Comparison of ENCODE assay signal across 16 cellular contexts in genomic region chrX:23752740-23753435, GRCh38. TPM values are rescaled to one million over a fixed set of nuclear protein-coding genes. Genes with fewer than 3 reads are reported as not detected.
A peak's percentile ranks its signal among the peaks of the same experiment; 100 is the strongest.
DNase-seq lines count a peak whose midpoint lies in the region; ATAC-seq and TF ChIP-seq lines count a peak whose summit lies in the region.
"Had no signal": no experiment of that assay in that cellular context is flagged by ENCODE, and none has a peak within 500 bp of the region (broad histone marks: within the 10 kb centered on the region; RNA-seq: fewer than 3 reads in every experiment).

No MANE protein-coding gene starts in this region.

- DNase-seq in GM03348 (ENCODE audit: low spot score) (peak; percentile 53), amniotic stem cell (lab: John Stamatoyannopoulos, UW) (peak; percentile 58), stromal cell of bone marrow (ENCODE audit: low read depth) (peak; percentile 58), right atrium auricular region (ENCODE audit: low spot score) (no peak), BE2C (no peak), COLO668 (lab: John Stamatoyannopoulos, UW; ENCODE audit: unreplicated experiment) (no peak), activated gamma-delta T cell treated with Interleukin-2 at 50 U/mL for 16 hours (no peak)
- DNase-seq: activated B cell treated with CpG ODN at 0.5 μM for 24 hours; activated T-cell treated with anti-CD3 and anti-CD28 coated beads, Interleukin-2, amount 50 U/mL, for 4 hours; central memory CD4-positive, alpha-beta T cell; NCI-H1436 treated with DMSO at 0.1 percent for 48 hours; NCI-H748 treated with DMSO at 0.1 percent for 48 hours; SJCRH30 had no signal

- TF ChIP-seq EP300 in gastroesophageal sphincter (IDR thresholded peaks at IDR 0.05): no peak

- no peaks in the 10 kb centered on the region for H3K4me1 ChIP-seq in gastroesophageal sphincter
- no peaks in the 10 kb centered on the region for H3K4me1 ChIP-seq in right atrium auricular region
- no peaks in the 10 kb centered on the region for H3K4me1 ChIP-seq in BE2C
- H3K4me1 ChIP-seq: SJCRH30 had no signal

- WGBS in gastroesophageal sphincter (ENCODE audit: low coverage in 1 of 2), 2 donors: 37% methylated on average over 2 of the region's 2 CpGs; no CpG with 5 or more reads in 1 of the 2 donors

- H3K27me3 ChIP-seq in gastroesophageal sphincter (no peaks in the 10 kb centered on the region), right atrium auricular region (no peaks in the 10 kb centered on the region), BE2C (no peaks in the 10 kb centered on the region)
- H3K27me3 ChIP-seq: SJCRH30 had no signal

- H3K9me3 ChIP-seq in gastroesophageal sphincter (no peaks in the 10 kb centered on the region), right atrium auricular region (no peaks in the 10 kb centered on the region), BE2C (no peaks in the 10 kb centered on the region)
- H3K9me3 ChIP-seq: SJCRH30 had no signal

- TF ChIP-seq CTCF in gastroesophageal sphincter (IDR thresholded peaks at IDR 0.05): no peak
- TF ChIP-seq CTCF in right atrium auricular region (IDR thresholded peaks at IDR 0.05): no peak
- no peak for TF ChIP-seq CTCF in BE2C (IDR thresholded peaks at IDR 0.05; ENCODE audit: low read depth, low read length)

- H3K27ac ChIP-seq in gastroesophageal sphincter (peak overlapping the region in 3 of 4 donors; percentile 43 to 60 (median 46)), right atrium auricular region (no peak overlapping the region)
- H3K27ac ChIP-seq: SJCRH30 had no signal

- no peak for TF ChIP-seq POLR2A in gastroesophageal sphincter (IDR thresholded peaks at IDR 0.05)

- ATAC-seq in gastroesophageal sphincter: no peak
- ATAC-seq: activated T-cell treated with anti-CD3 and anti-CD28 coated beads, Interleukin-2, amount 50 U/mL, for 4 hours; GM23338; stimulated activated memory B cell treated with anti-CD40 and anti-IgM and Interleukin-4, amounts not matched to agents 10 μg/mL and 1 μg/mL and 100 μg/mL, for 72 hours had no signal

- H3K4me3 ChIP-seq in gastroesophageal sphincter (no peak overlapping the region), right atrium auricular region (no peak overlapping the region), BE2C (ENCODE audit: low read depth, low read length) (no peak overlapping the region)
- H3K4me3 ChIP-seq: GM23338, SJCRH30 had no signal

- H3K36me3 ChIP-seq in gastroesophageal sphincter (no peaks in the 10 kb centered on the region), right atrium auricular region (no peaks in the 10 kb centered on the region), BE2C (no peaks in the 10 kb centered on the region)
- H3K36me3 ChIP-seq: SJCRH30 had no signal

RNA-seq across cellular contexts. Expression of gene ACOT9, which starts 9.8 kb away (rescaled TPM):
- total RNA-seq in gastroesophageal sphincter (10 to 100 TPM; 48.7 to 70.7 (median 57.7) TPM), right atrium auricular region (10 to 100 TPM; 39.6 to 43.6 TPM)
- polyA plus RNA-seq in BE2C (2012; ENCODE audit: insufficient read depth, insufficient read length, low read depth): 10.6 TPM

RNA-seq across cellular contexts. Expression of gene SAT1, which starts 30.1 kb away (rescaled TPM):
- 100 to 1,000 TPM; 167 to 405 (median 277) TPM for total RNA-seq in gastroesophageal sphincter
- 100 to 1,000 TPM; 513 to 713 TPM for total RNA-seq in right atrium auricular region
- 15.1 TPM for polyA plus RNA-seq in BE2C (2012; ENCODE audit: insufficient read depth, insufficient read length, low read depth)

Comparison
In these comparisons a context has a peak if more than half of its experiments do, and no peak if none do; other contexts are left out.
1. DNase-seq: peak in GM03348 (single experiment), amniotic stem cell (single experiment) and stromal cell of bone marrow (single experiment); none in right atrium auricular region (single experiment), BE2C (single experiment), COLO668 (single experiment) and activated gamma-delta T cell treated with Interleukin-2 at 50 U/mL for 16 hours (single experiment).
2. H3K27ac ChIP-seq: peak in gastroesophageal sphincter (3 of 4); none in right atrium auricular region (0 of 2).